ENCODE assay signal across 7 cellular contexts in genomic region chr7:128361463-128362441, GRCh38. TPM values are rescaled to one million over a fixed set of nuclear protein-coding genes. Genes with fewer than 3 reads are reported as not detected.
DNase-seq lines count a peak whose midpoint lies in the region; ATAC-seq and TF ChIP-seq lines count a peak whose summit lies in the region.

Gene PRRT4 (minus strand): TSS chr7:128361690.

- intact Hi-C loops in activated CD8-positive, alpha-beta T cell treated with anti-CD3 and anti-CD28 coated beads for 36 hours (cut with micrococcal nuclease), result no loop called here

- POLR2A ChIA-PET in activated CD8-positive, alpha-beta T cell treated with anti-CD3 and anti-CD28 coated beads for 36 hours (lab: Charles Lee), result interaction anchor here (2.3 kb wide), 1 partner anchor 41 kb away, joined by 5 read pairs; no protein-coding TSS in a partner anchor

- peaks cover 51% of the 10 kb centered on the region for H3K27me3 Mint-ChIP-seq in activated CD8-positive, alpha-beta T cell treated with anti-CD3 and anti-CD28 coated beads for 36 hours
- peaks cover 72% of the 10 kb centered on the region for H3K27me3 Mint-ChIP-seq in type B pancreatic cell

- peak within 1 kb of the TSS; percentile 43 for H3K4me3 ChIP-seq in epithelial cell of esophagus (ENCODE audit: low read length)
- H3K4me3 ChIP-seq in muscle layer of duodenum (ENCODE audit: low read depth in 1 of 2, low read length in 2 of 2), result peak within 1 kb of the TSS; percentile 37 to 59

- H3K27ac ChIP-seq in muscle layer of duodenum (ENCODE audit: low read length), result no peak within 1 kb of the TSS

- H3K4me1 Mint-ChIP-seq in activated CD8-positive, alpha-beta T cell treated with anti-CD3 and anti-CD28 coated beads for 36 hours (ENCODE audit: low read depth), result peaks cover 19% of the 10 kb centered on the region
- peaks cover 11% of the 10 kb centered on the region for H3K4me1 Mint-ChIP-seq in type B pancreatic cell (ENCODE audit: unreplicated experiment)

- TF ChIP-seq CTCF in GM13976 (IDR thresholded peaks at IDR 0.05; ENCODE audit: borderline replicate concordance, control extremely low read depth, extremely low read depth, insufficient read depth, missing control alignments) (no peak), epithelial cell of esophagus (IDR thresholded peaks at IDR 0.05; ENCODE audit: insufficient read depth, low read depth, low read length, missing control alignments) (peak; percentile 23), type B pancreatic cell (conservative IDR thresholded peaks at IDR 0.05) (peak; percentile 36)
- no peak for TF ChIP-seq CTCF in activated CD8-positive, alpha-beta T cell treated with anti-CD3 and anti-CD28 coated beads for 36 hours (IDR thresholded peaks at IDR 0.05)

- peak; percentile 63 for ATAC-seq in activated CD8-positive, alpha-beta T cell treated with anti-CD3 and anti-CD28 coated beads for 36 hours

- no peaks in the 10 kb centered on the region for H3K36me3 Mint-ChIP-seq in activated CD8-positive, alpha-beta T cell treated with anti-CD3 and anti-CD28 coated beads for 36 hours (ENCODE audit: low read depth)
- H3K36me3 Mint-ChIP-seq in type B pancreatic cell, result no peaks in the 10 kb centered on the region

- H3K27ac Mint-ChIP-seq in activated CD8-positive, alpha-beta T cell treated with anti-CD3 and anti-CD28 coated beads for 36 hours, result peak within 1 kb of the TSS; percentile 15
- H3K27ac Mint-ChIP-seq in type B pancreatic cell, result peak within 1 kb of the TSS; percentile 67

- no peaks in the 10 kb centered on the region for H3K36me3 ChIP-seq in muscle layer of duodenum (ENCODE audit: control insufficient read depth in 1 of 2, insufficient read depth in 2 of 2, low read length in 2 of 2)

- H3K4me1 ChIP-seq in muscle layer of duodenum (ENCODE audit: control insufficient read depth in 1 of 2, insufficient read depth in 2 of 2, low read length in 2 of 2), result peaks cover 0 to 18% of the 10 kb centered on the region in 2 donors

- peak; percentile 74 for DNase-seq in GM13976 (ENCODE audit: low spot score)
- peak; percentile 58 for DNase-seq in NCI-H1694 treated with DMSO at 0.1 percent for 48 hours (lab: John Stamatoyannopoulos, UW)
- peak; percentile 45 for DNase-seq in activated CD8-positive, alpha-beta T cell treated with anti-CD3 and anti-CD28 coated beads for 36 hours
- peak; percentile 50 for DNase-seq in epithelial cell of esophagus (ENCODE audit: low read depth)
- peak; percentile 72 for DNase-seq in type B pancreatic cell (ENCODE audit: extremely low spot score, unreplicated experiment)
- DNase-seq in NK-92 treated with Interleukin-12 subunit alpha and Interleukin-12 subunit beta, amount 100 ng/mL, for 24 hours (lab: John Stamatoyannopoulos, UW), result no peak

- peak within 1 kb of the TSS; percentile 64 for H3K4me3 Mint-ChIP-seq in activated CD8-positive, alpha-beta T cell treated with anti-CD3 and anti-CD28 coated beads for 36 hours
- H3K4me3 Mint-ChIP-seq in type B pancreatic cell, result peak within 1 kb of the TSS; percentile 88

- H3K27me3 ChIP-seq in muscle layer of duodenum (ENCODE audit: low read depth, low read length), result peaks cover 18% of the 10 kb centered on the region

- in situ Hi-C loops in GM13976 (cut with MboI; ENCODE audit: low sequenced_read_pairs, unreplicated experiment), result no loop called here

- no peaks in the 10 kb centered on the region for H3K9me3 Mint-ChIP-seq in activated CD8-positive, alpha-beta T cell treated with anti-CD3 and anti-CD28 coated beads for 36 hours
- no peaks in the 10 kb centered on the region for H3K9me3 Mint-ChIP-seq in type B pancreatic cell

- CTCF ChIA-PET in activated CD8-positive, alpha-beta T cell treated with anti-CD3 and anti-CD28 coated beads for 36 hours (lab: Charles Lee), result interaction anchor here (0.9 to 8.0 kb wide), 11 partner anchors 10 to 66 kb away, joined by 3 to 52 read pairs (median 5); no protein-coding TSS in a partner anchor

- no peaks in the 10 kb centered on the region for H3K9me3 ChIP-seq in muscle layer of duodenum (ENCODE audit: control insufficient read depth in 1 of 2, low read length in 2 of 2)

RNA-seq across cellular contexts. Expression of gene PRRT4, which starts in this region (rescaled TPM):
- total RNA-seq in activated CD8-positive, alpha-beta T cell treated with anti-CD3 and anti-CD28 coated beads for 36 hours, result under 1 TPM; 0.20 to 0.69 TPM
- total RNA-seq in type B pancreatic cell (ENCODE audit: low replicate concordance), result 7.0 and 7.7 TPM in 2 replicates

Comparison
In these comparisons a context has a peak if more than half of its experiments do, and no peak if none do; other contexts are left out.
1. Peak in DNase-seq and ATAC-seq in activated CD8-positive, alpha-beta T cell treated with anti-CD3 and anti-CD28 coated beads for 36 hours; RNA of the gene not detected or under 1 TPM.
2. CTCF ChIP-seq: peak in epithelial cell of esophagus (single experiment) and type B pancreatic cell (single experiment); none in GM13976 (single experiment) and activated CD8-positive, alpha-beta T cell treated with anti-CD3 and anti-CD28 coated beads for 36 hours (single experiment).